ENCODE assay signal across 9 cellular contexts in genomic region chr22:29344137-29344536, GRCh38. TPM values are rescaled to one million over a fixed set of nuclear protein-coding genes. Genes with fewer than 3 reads are reported as not detected.
DNase-seq lines count a peak whose midpoint lies in the region; ATAC-seq and TF ChIP-seq lines count a peak whose summit lies in the region.
"Had no signal": no experiment of that assay in that cellular context is flagged by ENCODE, and none has a peak within 500 bp of the region (broad histone marks: within the 10 kb centered on the region; RNA-seq: fewer than 3 reads in every experiment).

No MANE protein-coding gene starts in this region.

- H3K36me3 Mint-ChIP-seq in activated CD8-positive, alpha-beta T cell treated with anti-CD3 and anti-CD28 coated beads, Interleukin-2, amount 10 ng/mL, durations not matched to agents 7 days and 5 days (ENCODE audit: low read depth), result peaks cover 47% of the 10 kb centered on the region
- H3K36me3 Mint-ChIP-seq in activated T-helper 2 cell treated with anti-CD3 and anti-CD28 coated beads, Interferon-gamma antibody, Interleukin-2, Interleukin-4, amounts not matched to agents 10 μg/mL and 5 μg/mL and 100 μg/mL, durations not matched to agents 14 hours and 24 hours and 36 hours (ENCODE audit: low read depth), result peaks cover 57% of the 10 kb centered on the region

- no peak for TF ChIP-seq CTCF in BE2C (IDR thresholded peaks at IDR 0.05; ENCODE audit: low read depth, low read length)
- no peak for TF ChIP-seq CTCF in brain microvascular endothelial cell (IDR thresholded peaks at IDR 0.05; ENCODE audit: low read depth, low read length, missing control alignments)
- TF ChIP-seq CTCF in lower lobe of right lung (IDR thresholded peaks at IDR 0.05), result no peak

- H3K27ac ChIP-seq in brain microvascular endothelial cell, result peak overlapping the region; percentile 45
- no peak overlapping the region for H3K27ac ChIP-seq in lower lobe of right lung

- no peaks in the 10 kb centered on the region for H3K27me3 ChIP-seq in BE2C
- H3K27me3 ChIP-seq in brain microvascular endothelial cell (replicated peaks), result no peaks in the 10 kb centered on the region
- no peaks in the 10 kb centered on the region for H3K27me3 ChIP-seq in lower lobe of right lung (ENCODE audit: low read depth)

- ATAC-seq in lower lobe of right lung, result peak; percentile 76 to 86
- no peak for ATAC-seq in activated CD8-positive, alpha-beta T cell treated with anti-CD3 and anti-CD28 coated beads, Interleukin-2, amount 10 ng/mL, durations not matched to agents 7 days and 5 days
- ATAC-seq in HG02870 (IDR thresholded peaks at IDR 0.05; ENCODE audit: unreplicated experiment), result no peak

- H3K4me3 Mint-ChIP-seq in activated CD8-positive, alpha-beta T cell treated with anti-CD3 and anti-CD28 coated beads, Interleukin-2, amount 10 ng/mL, durations not matched to agents 7 days and 5 days, result no peak overlapping the region
- no peak overlapping the region for H3K4me3 Mint-ChIP-seq in activated T-helper 2 cell treated with anti-CD3 and anti-CD28 coated beads, Interferon-gamma antibody, Interleukin-2, Interleukin-4, amounts not matched to agents 10 μg/mL and 5 μg/mL and 100 μg/mL, durations not matched to agents 14 hours and 24 hours and 36 hours (ENCODE audit: low read depth)
- H3K4me3 Mint-ChIP-seq: nephron had no signal

- H3K36me3 ChIP-seq in BE2C (peaks cover 65% of the 10 kb centered on the region), brain microvascular endothelial cell (replicated peaks) (peaks cover 54% of the 10 kb centered on the region), lower lobe of right lung (peaks cover 99% of the 10 kb centered on the region)

- CTCF ChIA-PET in activated CD8-positive, alpha-beta T cell treated with anti-CD3 and anti-CD28 coated beads, Interleukin-2, amount 10 ng/mL, durations not matched to agents 7 days and 5 days (lab: Charles Lee), result no interaction called here

- no peaks in the 10 kb centered on the region for H3K27me3 Mint-ChIP-seq in activated CD8-positive, alpha-beta T cell treated with anti-CD3 and anti-CD28 coated beads, Interleukin-2, amount 10 ng/mL, durations not matched to agents 7 days and 5 days (ENCODE audit: low read depth)
- H3K27me3 Mint-ChIP-seq in activated T-helper 2 cell treated with anti-CD3 and anti-CD28 coated beads, Interferon-gamma antibody, Interleukin-2, Interleukin-4, amounts not matched to agents 10 μg/mL and 5 μg/mL and 100 μg/mL, durations not matched to agents 14 hours and 24 hours and 36 hours (ENCODE audit: low read depth), result no peaks in the 10 kb centered on the region

- peaks cover 17% of the 10 kb centered on the region for H3K4me1 ChIP-seq in BE2C
- peaks cover 9% of the 10 kb centered on the region for H3K4me1 ChIP-seq in lower lobe of right lung

- no peak overlapping the region for H3K4me3 ChIP-seq in BE2C (ENCODE audit: low read depth, low read length)
- no peak overlapping the region for H3K4me3 ChIP-seq in brain microvascular endothelial cell (ENCODE audit: low read depth, low read length)
- no peak overlapping the region for H3K4me3 ChIP-seq in lower lobe of right lung

- H3K27ac Mint-ChIP-seq in activated CD8-positive, alpha-beta T cell treated with anti-CD3 and anti-CD28 coated beads, Interleukin-2, amount 10 ng/mL, durations not matched to agents 7 days and 5 days, result no peak overlapping the region
- no peak overlapping the region for H3K27ac Mint-ChIP-seq in activated T-helper 2 cell treated with anti-CD3 and anti-CD28 coated beads, Interferon-gamma antibody, Interleukin-2, Interleukin-4, amounts not matched to agents 10 μg/mL and 5 μg/mL and 100 μg/mL, durations not matched to agents 14 hours and 24 hours and 36 hours

- DNase-seq in BE2C, result peak; percentile 87
- peak; percentile 84 for DNase-seq in NCI-H146 treated with DMSO at 0.1 percent for 48 hours (lab: John Stamatoyannopoulos, UW; ENCODE audit: unreplicated experiment)
- DNase-seq in brain microvascular endothelial cell, result peak; percentile 90
- peak; percentile 79 for DNase-seq in lower lobe of right lung
- no peak for DNase-seq in SK-N-DZ (ENCODE audit: low spot score)
- no peak for DNase-seq in activated CD8-positive, alpha-beta T cell treated with anti-CD3 and anti-CD28 coated beads, Interleukin-2, amount 10 ng/mL, durations not matched to agents 7 days and 5 days
- no peak for DNase-seq in activated T-helper 2 cell treated with anti-CD3 and anti-CD28 coated beads, Interferon-gamma antibody, Interleukin-2, Interleukin-4, amounts not matched to agents 10 μg/mL and 5 μg/mL and 100 μg/mL, durations not matched to agents 14 hours and 24 hours and 36 hours (ENCODE audit: low spot score)

- H3K9me3 Mint-ChIP-seq in activated CD8-positive, alpha-beta T cell treated with anti-CD3 and anti-CD28 coated beads, Interleukin-2, amount 10 ng/mL, durations not matched to agents 7 days and 5 days (ENCODE audit: insufficient read depth), result no peaks in the 10 kb centered on the region
- no peaks in the 10 kb centered on the region for H3K9me3 Mint-ChIP-seq in activated T-helper 2 cell treated with anti-CD3 and anti-CD28 coated beads, Interferon-gamma antibody, Interleukin-2, Interleukin-4, amounts not matched to agents 10 μg/mL and 5 μg/mL and 100 μg/mL, durations not matched to agents 14 hours and 24 hours and 36 hours
- H3K9me3 Mint-ChIP-seq: nephron had no signal

- in situ Hi-C loops in brain microvascular endothelial cell (cut with HindIII; ENCODE audit: low pct_ligation_motif_present, low sequenced_read_pairs), result no loop called here

- H3K4me1 Mint-ChIP-seq in activated CD8-positive, alpha-beta T cell treated with anti-CD3 and anti-CD28 coated beads, Interleukin-2, amount 10 ng/mL, durations not matched to agents 7 days and 5 days (ENCODE audit: low read depth), result no peaks in the 10 kb centered on the region
- H3K4me1 Mint-ChIP-seq in activated T-helper 2 cell treated with anti-CD3 and anti-CD28 coated beads, Interferon-gamma antibody, Interleukin-2, Interleukin-4, amounts not matched to agents 10 μg/mL and 5 μg/mL and 100 μg/mL, durations not matched to agents 14 hours and 24 hours and 36 hours (ENCODE audit: low read depth), result no peaks in the 10 kb centered on the region

- POLR2A ChIA-PET in activated CD8-positive, alpha-beta T cell treated with anti-CD3 and anti-CD28 coated beads, Interleukin-2, amount 10 ng/mL, durations not matched to agents 7 days and 5 days (lab: Charles Lee), result no interaction called here

- intact Hi-C loops in lower lobe of right lung (cut with DNase I), result no loop called here
- intact Hi-C loops in activated T-helper 2 cell treated with anti-CD3 and anti-CD28 coated beads, Interferon-gamma antibody, Interleukin-2, Interleukin-4, amounts not matched to agents 10 μg/mL and 5 μg/mL and 100 μg/mL, durations not matched to agents 14 hours and 24 hours and 36 hours (cut with micrococcal nuclease), result no loop called here

- H3K9me3 ChIP-seq in BE2C (no peaks in the 10 kb centered on the region), lower lobe of right lung (no peaks in the 10 kb centered on the region)

RNA-seq across cellular contexts. Expression of gene RASL10A, which starts 28.6 kb away (rescaled TPM):
- not detected for polyA plus RNA-seq in BE2C (2012; ENCODE audit: insufficient read depth, insufficient read length, low read depth)
- 0.83 TPM for total RNA-seq in lower lobe of right lung
- polyA plus RNA-seq in SK-N-DZ (2014; cell fraction: cytosol; rRNA removed), result 1.0 TPM in 1 of 2 replicates, not detected in the other
- 1.4 and 6.4 TPM in 2 replicates for polyA plus RNA-seq in SK-N-DZ (2014; cell fraction: nucleus; rRNA removed)
- 1 to 10 TPM; 1.4 to 1.6 TPM for total RNA-seq in activated CD8-positive, alpha-beta T cell treated with anti-CD3 and anti-CD28 coated beads, Interleukin-2, amount 10 ng/mL, durations not matched to agents 7 days and 5 days
- total RNA-seq in activated T-helper 2 cell treated with anti-CD3 and anti-CD28 coated beads, Interferon-gamma antibody, Interleukin-2, Interleukin-4, amounts not matched to agents 10 μg/mL and 5 μg/mL and 100 μg/mL, durations not matched to agents 14 hours and 24 hours and 36 hours, result 0.46 and 0.52 TPM in 2 replicates

RNA-seq across cellular contexts. Expression of gene GAS2L1, which starts 37.7 kb away (rescaled TPM):
- polyA plus RNA-seq in BE2C (2012; ENCODE audit: insufficient read depth, insufficient read length, low read depth), result 4.2 TPM
- 29.9 TPM for total RNA-seq in lower lobe of right lung
- 4.5 and 4.6 TPM in 2 replicates for polyA plus RNA-seq in SK-N-DZ (2014; cell fraction: cytosol; rRNA removed)
- polyA plus RNA-seq in SK-N-DZ (2014; cell fraction: nucleus; rRNA removed), result 7.8 and 10.7 TPM in 2 replicates
- total RNA-seq in activated CD8-positive, alpha-beta T cell treated with anti-CD3 and anti-CD28 coated beads, Interleukin-2, amount 10 ng/mL, durations not matched to agents 7 days and 5 days, result 10 to 100 TPM; 10.9 to 11.4 TPM
- 3.0 and 3.4 TPM in 2 replicates for total RNA-seq in activated T-helper 2 cell treated with anti-CD3 and anti-CD28 coated beads, Interferon-gamma antibody, Interleukin-2, Interleukin-4, amounts not matched to agents 10 μg/mL and 5 μg/mL and 100 μg/mL, durations not matched to agents 14 hours and 24 hours and 36 hours

RNA-seq across cellular contexts. Expression of gene AP1B1, which starts 44.2 kb away (rescaled TPM):
- polyA plus RNA-seq in BE2C (2012; ENCODE audit: insufficient read depth, insufficient read length, low read depth), result 77.3 TPM
- total RNA-seq in lower lobe of right lung, result 70.3 TPM
- 37.4 and 45.3 TPM in 2 replicates for polyA plus RNA-seq in SK-N-DZ (2014; cell fraction: cytosol; rRNA removed)
- polyA plus RNA-seq in SK-N-DZ (2014; cell fraction: nucleus; rRNA removed), result 39.8 and 58.2 TPM in 2 replicates
- 10 to 100 TPM; 77.7 to 84.7 TPM for total RNA-seq in activated CD8-positive, alpha-beta T cell treated with anti-CD3 and anti-CD28 coated beads, Interleukin-2, amount 10 ng/mL, durations not matched to agents 7 days and 5 days
- total RNA-seq in activated T-helper 2 cell treated with anti-CD3 and anti-CD28 coated beads, Interferon-gamma antibody, Interleukin-2, Interleukin-4, amounts not matched to agents 10 μg/mL and 5 μg/mL and 100 μg/mL, durations not matched to agents 14 hours and 24 hours and 36 hours, result 73.4 and 76.4 TPM in 2 replicates

Comparison
In these comparisons a context has a peak if more than half of its experiments do, and no peak if none do; other contexts are left out.
1. DNase-seq: peak in BE2C (single experiment), NCI-H146 treated with DMSO at 0.1 percent for 48 hours (single experiment), brain microvascular endothelial cell (single experiment) and lower lobe of right lung (single experiment); none in SK-N-DZ (single experiment), activated CD8-positive, alpha-beta T cell treated with anti-CD3 and anti-CD28 coated beads, Interleukin-2, amount 10 ng/mL, durations not matched to agents 7 days and 5 days (single experiment) and activated T-helper 2 cell treated with anti-CD3 and anti-CD28 coated beads, Interferon-gamma antibody, Interleukin-2, Interleukin-4, amounts not matched to agents 10 μg/mL and 5 μg/mL and 100 μg/mL, durations not matched to agents 14 hours and 24 hours and 36 hours (single experiment).
2. ATAC-seq: peak in lower lobe of right lung (2 of 2); none in activated CD8-positive, alpha-beta T cell treated with anti-CD3 and anti-CD28 coated beads, Interleukin-2, amount 10 ng/mL, durations not matched to agents 7 days and 5 days (single experiment) and HG02870 (single experiment).